ENCODE assay signal across 16 cellular contexts in genomic region chr15:100941536-100941935, GRCh38. TPM values are rescaled to one million over a fixed set of nuclear protein-coding genes. Genes with fewer than 3 reads are reported as not detected.
A peak's percentile ranks its signal among the peaks of the same experiment; 100 is the strongest.
DNase-seq lines count a peak whose midpoint lies in the region; ATAC-seq, FAIRE-seq and TF ChIP-seq lines count a peak whose summit lies in the region.
"Had no signal": no experiment of that assay in that cellular context is flagged by ENCODE, and none has a peak within 500 bp of the region (broad histone marks: within the 10 kb centered on the region; RNA-seq: fewer than 3 reads in every experiment).

No MANE protein-coding gene starts in this region.

- H3K4me2 ChIP-seq in hepatocyte, result no peak overlapping the region

- H3K4me3 Mint-ChIP-seq in activated B cell treated with CpG ODN at 0.5 μM for 24 hours, result no peak overlapping the region
- H3K4me3 Mint-ChIP-seq: CD4-positive, alpha-beta memory T cell had no signal

- H3K36me3 Mint-ChIP-seq in activated B cell treated with CpG ODN at 0.5 μM for 24 hours (ENCODE audit: low read depth), result peaks cover 2% of the 10 kb centered on the region
- H3K36me3 Mint-ChIP-seq: CD4-positive, alpha-beta memory T cell had no signal

- no peak overlapping the region for H3K4me3 ChIP-seq in hepatocyte
- H3K4me3 ChIP-seq: Peyer's patch, thyroid gland had no signal

- no peak for DNase-seq in activated B cell treated with CpG ODN at 0.5 μM for 24 hours
- DNase-seq in medulla oblongata (ENCODE audit: extremely low spot score), result no peak
- DNase-seq in D721Med (ENCODE audit: insufficient read length, low spot score), result no peak
- DNase-seq in hepatocyte (ENCODE audit: low spot score), result no peak
- DNase-seq in NK-92 (lab: John Stamatoyannopoulos, UW; ENCODE audit: unreplicated experiment), result no peak
- DNase-seq: activated effector memory CD4-positive, alpha-beta T cell treated with anti-CD3 and anti-CD28 coated beads, Interleukin-2, amount 50 U/mL, for 16 hours; CD4-positive, alpha-beta memory T cell; left colon; NCI-H2029; Peyer's patch; thyroid gland; WERI-Rb-1 had no signal

- H3K27ac Mint-ChIP-seq in activated B cell treated with CpG ODN at 0.5 μM for 24 hours, result peak overlapping the region; percentile 18
- H3K27ac Mint-ChIP-seq: CD4-positive, alpha-beta memory T cell had no signal

- H3K4me1 ChIP-seq in hepatocyte (ENCODE audit: insufficient read depth), result no peaks in the 10 kb centered on the region
- H3K4me1 ChIP-seq: parathyroid adenoma, Peyer's patch, thyroid gland had no signal

- no peaks in the 10 kb centered on the region for H4K20me1 ChIP-seq in hepatocyte (ENCODE audit: insufficient read depth, poor library complexity, severe bottlenecking)

- no peak overlapping the region for H2AFZ ChIP-seq in hepatocyte
- H2AFZ ChIP-seq: parathyroid adenoma had no signal

- H3K9me3 Mint-ChIP-seq in activated B cell treated with CpG ODN at 0.5 μM for 24 hours, result no peaks in the 10 kb centered on the region
- H3K9me3 Mint-ChIP-seq: CD4-positive, alpha-beta memory T cell had no signal

- no peaks in the 10 kb centered on the region for H3K9me3 ChIP-seq in hepatocyte (ENCODE audit: low read depth)
- H3K9me3 ChIP-seq: Peyer's patch, thyroid gland had no signal

- no peak for TF ChIP-seq CTCF in activated B cell treated with CpG ODN at 0.5 μM for 24 hours (IDR thresholded peaks at IDR 0.05)
- TF ChIP-seq CTCF in D721Med (IDR thresholded peaks at IDR 0.05; ENCODE audit: insufficient read depth, missing control alignments), result no peak
- TF ChIP-seq CTCF in hepatocyte (IDR thresholded peaks at IDR 0.05; ENCODE audit: poor library complexity), result no peak

- no peaks in the 10 kb centered on the region for H3K9me2 ChIP-seq in hepatocyte (replicated peaks; ENCODE audit: insufficient read depth)

- no peaks in the 10 kb centered on the region for H3K27me3 ChIP-seq in hepatocyte
- H3K27me3 ChIP-seq: Peyer's patch, thyroid gland had no signal

- no peaks in the 10 kb centered on the region for H3K36me3 ChIP-seq in hepatocyte (replicated peaks; ENCODE audit: insufficient read depth, low read depth)
- H3K36me3 ChIP-seq: Peyer's patch, thyroid gland, WERI-Rb-1 had no signal

- peaks cover 24% of the 10 kb centered on the region for H3K4me1 Mint-ChIP-seq in activated B cell treated with CpG ODN at 0.5 μM for 24 hours
- H3K4me1 Mint-ChIP-seq: CD4-positive, alpha-beta memory T cell had no signal

- H3K27me3 Mint-ChIP-seq in activated B cell treated with CpG ODN at 0.5 μM for 24 hours, result no peaks in the 10 kb centered on the region

- CTCF ChIA-PET in activated B cell treated with CpG ODN at 0.5 μM for 24 hours (lab: Charles Lee), result no interaction called here

- WGBS in hepatocyte (ENCODE audit: low lambda C conversion rate, missing lambda C conversion rate), result 89% methylated on average over 10 of the region's 10 CpGs

- H3K79me2 ChIP-seq in hepatocyte, result no peaks in the 10 kb centered on the region
- H3K79me2 ChIP-seq: parathyroid adenoma had no signal

- POLR2A ChIA-PET in activated B cell treated with CpG ODN at 0.5 μM for 24 hours (lab: Charles Lee), result interaction anchor here (0.5 to 2.3 kb wide), 5 partner anchors 15 to 44 kb away, joined by 3 to 11 read pairs (median 4); no protein-coding TSS in a partner anchor

- no peak for FAIRE-seq in D721Med (lab: Jason Lieb, UNC)

- H3K27ac ChIP-seq in hepatocyte, result no peak overlapping the region
- H3K27ac ChIP-seq: parathyroid adenoma, Peyer's patch, thyroid gland, WERI-Rb-1 had no signal

- ATAC-seq in GM18499 (IDR thresholded peaks at IDR 0.05; ENCODE audit: insufficient read depth, unreplicated experiment) (peak; percentile 31), GM21367 (IDR thresholded peaks at IDR 0.05; ENCODE audit: unreplicated experiment) (peak; percentile 37), HG03060 (IDR thresholded peaks at IDR 0.05; ENCODE audit: low read depth, unreplicated experiment) (peak; percentile 34), activated B cell treated with CpG ODN at 0.5 μM for 24 hours (ENCODE audit: low read depth) (peak; percentile 66)
- ATAC-seq: left colon had no signal

- intact Hi-C loops in activated B cell treated with CpG ODN at 0.5 μM for 24 hours (cut with micrococcal nuclease), result loop anchor here (1.0 kb wide), 2 partner anchors 14 to 22 kb away; partner anchors contain the start of gene LRRK1

RNA-seq across cellular contexts. Expression of gene LRRK1, which starts 22.4 kb away (rescaled TPM):
- total RNA-seq in activated B cell treated with CpG ODN at 0.5 μM for 24 hours, result 35.9 and 43.5 TPM in 2 replicates
- 2.1 and 2.6 TPM in 2 replicates for total RNA-seq in hepatocyte
- 2.1 and 2.7 TPM in 2 replicates for polyA plus RNA-seq in hepatocyte

Comparison
In these comparisons a context has a peak if more than half of its experiments do, and no peak if none do; other contexts are left out.
1. RNA of gene LRRK1, which starts 22.4 kb away (total RNA-seq): 35.9 to 43.5 TPM in activated B cell treated with CpG ODN at 0.5 μM for 24 hours; 2.1 to 2.6 TPM in hepatocyte; every median in the first group is over 10 times any median in the second.
2. Peak in every context shown above with its lines, with median percentiles within 50 percentile points of each other: ATAC-seq.